ENCODE assay signal across 13 cellular contexts in genomic region chr15:78225783-78226541, GRCh38. TPM values are rescaled to one million over a fixed set of nuclear protein-coding genes. Genes with fewer than 3 reads are reported as not detected.
DNase-seq lines count a peak whose midpoint lies in the region; ATAC-seq, FAIRE-seq and TF ChIP-seq lines count a peak whose summit lies in the region.
"Had no signal": no experiment of that assay in that cellular context is flagged by ENCODE, and none has a peak within 500 bp of the region (broad histone marks: within the 10 kb centered on the region; RNA-seq: fewer than 3 reads in every experiment).

No MANE protein-coding gene starts in this region.

- BruUV-seq in K562 (replicated peaks; lab: Mats Ljungman, UMichigan): no TSS peak

- ATAC-seq in GM18861 (IDR thresholded peaks at IDR 0.05; ENCODE audit: unreplicated experiment): peak; percentile 51
- ATAC-seq in HG02981 (IDR thresholded peaks at IDR 0.05; ENCODE audit: unreplicated experiment): peak; percentile 57
- ATAC-seq in K562: no peak
- ATAC-seq in HG02840 (IDR thresholded peaks at IDR 0.05; ENCODE audit: low FRiP score, unreplicated experiment): no peak
- ATAC-seq in GM18858 (IDR thresholded peaks at IDR 0.05; ENCODE audit: unreplicated experiment): no peak

- H3K27me3 ChIP-seq in K562 (ENCODE audit: control insufficient read depth in 2 of 2, insufficient read depth in 2 of 2, low read length in 2 of 2): peaks cover 5 to 12% of the 10 kb centered on the region in 2 experiments; a peak in 4 of 5 replicates

- H3K79me2 ChIP-seq in K562 (ENCODE audit: control insufficient read depth, insufficient read depth, low read length): no peaks in the 10 kb centered on the region

- no peak overlapping the region for H3K27ac ChIP-seq in K562 (ENCODE audit: extremely low read depth, low read depth, low read length)
- H3K27ac ChIP-seq: skin epidermis had no signal

- TF ChIP-seq RAD21 in K562 (CRISPR knock-in tag; conservative IDR thresholded peaks at IDR 0.05 in 1 of 2, IDR thresholded peaks at IDR 0.05 in 1 of 2): no peak

- H3K4me2 ChIP-seq in K562 (ENCODE audit: insufficient read depth, low read length): no peak overlapping the region

- H2AFZ ChIP-seq in K562 (ENCODE audit: low read depth, low read length): no peak overlapping the region

- no peak overlapping the region for H3K4me3 ChIP-seq in K562
- H3K4me3 ChIP-seq: skin epidermis had no signal

- no peaks in the 10 kb centered on the region for H4K20me1 ChIP-seq in K562 (replicated peaks; ENCODE audit: control insufficient read depth, insufficient read depth, low read length)

- no peaks in the 10 kb centered on the region; the same call in 1 of the 2 replicates for H3K9me3 ChIP-seq in K562 (replicated peaks; ENCODE audit: control insufficient read depth, insufficient read depth, low read depth, low read length)

- 7% methylated on average over 3 of the region's 3 CpGs for WGBS in K562 (ENCODE audit: insufficient coverage, low coverage, missing lambda C conversion rate)

- peak; percentile 53 for DNase-seq in GM10266 (ENCODE audit: extremely low spot score)
- no peak for DNase-seq in K562 (ENCODE audit: extremely low read depth in 1 of 4, low spot score in 3 of 4)
- no peak for DNase-seq in mucosa of gallbladder (ENCODE audit: low spot score)
- no peak for DNase-seq in C1 segment of cervical spinal cord (lab: John Stamatoyannopoulos, UW)
- DNase-seq: NCI-H2081, occipital lobe, SHP77 treated with DMSO at 0.1 percent for 48 hours, substantia nigra had no signal

- FAIRE-seq in K562 (lab: Jason Lieb, UNC): no peak

- intact Hi-C loops in K562 (cut with micrococcal nuclease): no loop called here

- CTCF ChIA-PET in K562 (lab: Yijun Ruan, JAX; ENCODE audit: low intra/inter-chr PET ratio): interaction anchor here (0.6 kb wide), 1 partner anchor 112 kb away, joined by 4 read pairs; no protein-coding TSS in a partner anchor

- no peaks in the 10 kb centered on the region for H3K36me3 ChIP-seq in K562 (ENCODE audit: control insufficient read depth, insufficient read depth, low read length)

- POLR2A ChIA-PET in K562 (lab: Yijun Ruan, JAX): no interaction called here

- no peak for TF ChIP-seq EP300 in K562 (IDR thresholded peaks at IDR 0.05; ENCODE audit: low read length)

- no peak for TF ChIP-seq POLR2A in K562 (conservative IDR thresholded peaks at IDR 0.05)

- no peaks in the 10 kb centered on the region for H3K9me1 ChIP-seq in K562 (ENCODE audit: control insufficient read depth, insufficient read depth, low read length)

- TF ChIP-seq CTCF in GM10266 (IDR thresholded peaks at IDR 0.05; ENCODE audit: control insufficient read depth, insufficient read depth, low read depth, missing control alignments) (no peak), K562 (IDR thresholded peaks at IDR 0.05 in 2 of 3, conservative IDR thresholded peaks at IDR 0.05 in 1 of 3; ENCODE audit: insufficient read depth in 2 of 3, low read depth in 1 of 3, low read length in 3 of 3) (no peak)

- H3K9ac ChIP-seq in K562 (ENCODE audit: insufficient read depth in 1 of 2, low read depth in 2 of 2, low read length in 2 of 2): no peak overlapping the region

- peaks cover 0 to 4% of the 10 kb centered on the region in 2 experiments; a peak in 1 of 5 replicates for H3K4me1 ChIP-seq in K562 (replicated peaks in 1 of 2; ENCODE audit: control insufficient read depth in 2 of 2, insufficient read depth in 2 of 2, low read length in 2 of 2)

- in situ Hi-C loops in K562 (cut with MboI): no loop called here

TF ChIP-seq in K562, 482 proteins besides CTCF, POLR2A, EP300 and RAD21:
- TF ChIP-seq TSHZ1 (CRISPR knock-in tag; IDR thresholded peaks at IDR 0.05) (no peak), XRCC3 (IDR thresholded peaks at IDR 0.05) (no peak), ZNF316 (IDR thresholded peaks at IDR 0.05) (0 out of 2 replicates have a peak, but pooled peaks have one; percentile 17), ZNF717 (CRISPR knock-in tag; IDR thresholded peaks at IDR 0.05) (no peak), FOXA1 (IDR thresholded peaks at IDR 0.05; ENCODE audit: borderline replicate concordance) (no peak), SMAD2 (IDR thresholded peaks at IDR 0.05; ENCODE audit: low read depth, low read length) (no peak), SRF (CRISPR knock-in tag; IDR thresholded peaks at IDR 0.05) (no peak), SMARCC2 (IDR thresholded peaks at IDR 0.05; ENCODE audit: low read depth) (no peak), TRIM28 (IDR thresholded peaks at IDR 0.05) (no peak), MCM2 (IDR thresholded peaks at IDR 0.05; ENCODE audit: low read depth) (no peak), C11orf30 (IDR thresholded peaks at IDR 0.05; ENCODE audit: low read depth) (peak; percentile 19; the same call in 1 of the 2 replicates), KLF10 (CRISPR knock-in tag; IDR thresholded peaks at IDR 0.05) (no peak)

RNA-seq across cellular contexts. Expression of gene ACSBG1, which starts 8.4 kb away (rescaled TPM):
- 9.2 and 9.5 TPM in 2 replicates for total RNA-seq in K562 (2011; cell fraction: chromatin; rRNA removed; ENCODE audit: low replicate concordance)
- total RNA-seq in K562 (2011; cell fraction: nucleolus; rRNA removed): 5.3 and 7.0 TPM in 2 replicates
- 7.6 and 8.9 TPM in 2 replicates for total RNA-seq in K562 (2011; cell fraction: nucleoplasm; rRNA removed)
- 2.5 and 3.3 TPM in 2 replicates for total RNA-seq in K562 (2014; rRNA removed)
- total RNA-seq in K562 (2014; rRNA removed; fragmentation: Illumina TruSeq; extraction: Trizol): 3.1 and 3.7 TPM in 2 replicates
- 0.83 TPM in 2 replicates for total RNA-seq in K562 (2015; rRNA removed; fragmentation: Illumina TruSeq; extraction: Trizol)
- 2.6 and 3.3 TPM in 2 replicates for total RNA-seq in K562 (2021)
- 1.2 and 2.0 TPM in 2 replicates for polyA plus RNA-seq in K562 (2011; rRNA removed)
- 1.9 and 4.0 TPM in 2 replicates for polyA plus RNA-seq in K562 (2011; cell fraction: cytosol; rRNA removed)
- polyA plus RNA-seq in K562 (2011; cell fraction: nucleus; rRNA removed): 3.7 and 12.6 TPM in 2 replicates
- 1.3 and 1.4 TPM in 2 replicates for polyA plus RNA-seq in K562 (2012)
- 4.8 and 6.4 TPM in 2 replicates for polyA plus RNA-seq in K562 (2014; fragmentation: Illumina TruSeq; extraction: Trizol)
- polyA plus RNA-seq in K562 (2014; fragmentation: Nextera tagmentation; extraction: Ambion mirVana): under 1 TPM; 0.36 to 0.75 TPM
- polyA plus RNA-seq in K562 (2014; rRNA removed): 4.6 and 5.0 TPM in 2 replicates
- 0.72 and 3.4 TPM in 2 replicates for polyA minus RNA-seq in K562 (2011; rRNA and poly(A)+ RNA removed)
- 1.1 TPM in 1 of 2 replicates, not detected in the other for polyA minus RNA-seq in K562 (2011; cell fraction: cytosol; rRNA and poly(A)+ RNA removed)
- 3.0 and 5.5 TPM in 2 replicates for polyA minus RNA-seq in K562 (2011; cell fraction: nucleus; rRNA and poly(A)+ RNA removed)
- 0.83 TPM for total RNA-seq in mucosa of gallbladder

RNA-seq across cellular contexts. Expression of gene DNAJA4, which starts 38.4 kb away (rescaled TPM):
- 0.12 and 0.23 TPM in 2 replicates for total RNA-seq in K562 (2011; cell fraction: chromatin; rRNA removed; ENCODE audit: low replicate concordance)
- 0.33 TPM in 1 of 2 replicates, not detected in the other for total RNA-seq in K562 (2011; cell fraction: nucleolus; rRNA removed)
- 0.15 TPM in 1 of 2 replicates, not detected in the other for total RNA-seq in K562 (2011; cell fraction: nucleoplasm; rRNA removed)
- total RNA-seq in K562 (2014; rRNA removed) (not detected in 2 replicates), K562 (2014; rRNA removed; fragmentation: Illumina TruSeq; extraction: Trizol) (0.11 TPM in 1 of 2 replicates, not detected in the other), K562 (2015; rRNA removed; fragmentation: Illumina TruSeq; extraction: Trizol) (0.08 TPM in 1 of 2 replicates, not detected in the other), K562 (2021) (0.16 and 0.25 TPM in 2 replicates), mucosa of gallbladder (36.9 TPM)
- polyA plus RNA-seq in K562 (2011; rRNA removed) (0.05 and 0.15 TPM in 2 replicates), K562 (2014; fragmentation: Illumina TruSeq; extraction: Trizol) (not detected in 2 replicates), K562 (2014; fragmentation: Nextera tagmentation; extraction: Ambion mirVana) (1 to 10 TPM in 1 of 2 experiments, under 1 TPM in 1; 0.56 to 1.0 TPM), K562 (2014; rRNA removed) (0.09 TPM in 1 of 2 replicates, not detected in the other)
- polyA plus RNA-seq in K562 (2011; cell fraction: cytosol; rRNA removed): 0.03 TPM in 1 of 2 replicates, not detected in the other
- polyA plus RNA-seq in K562 (2011; cell fraction: nucleus; rRNA removed): 0.28 and 0.50 TPM in 2 replicates
- 0.33 and 0.56 TPM in 2 replicates for polyA plus RNA-seq in K562 (2012)
- polyA minus RNA-seq in K562 (2011; rRNA and poly(A)+ RNA removed): 0.21 TPM in 1 of 2 replicates, not detected in the other
- polyA minus RNA-seq in K562 (2011; cell fraction: cytosol; rRNA and poly(A)+ RNA removed): 1.1 and 3.1 TPM in 2 replicates
- 0.11 and 0.40 TPM in 2 replicates for polyA minus RNA-seq in K562 (2011; cell fraction: nucleus; rRNA and poly(A)+ RNA removed)

Comparison
In these comparisons a context has a peak if more than half of its experiments do, and no peak if none do; other contexts are left out.
1. ATAC-seq: peak in GM18861 (single experiment) and HG02981 (single experiment); none in K562 (single experiment), HG02840 (single experiment) and GM18858 (single experiment).
2. RNA of gene DNAJA4, which starts 38.4 kb away (total RNA-seq): 36.9 TPM in mucosa of gallbladder (single experiment); 0.08 to 0.33 TPM in K562; every median in the first group is over 10 times any median in the second.